Comparison of ENCODE assay signal across 1 cellular context in genomic region chr17:63275318-63275967, GRCh38.
TF ChIP-seq lines count a peak whose summit lies in the region.

No MANE protein-coding gene starts in this region.

TF ChIP-seq in HCT116, 20 proteins besides CTCF, POLR2A, EP300 and RAD21 (continued from another document):
- TF ChIP-seq, protein P1, sequence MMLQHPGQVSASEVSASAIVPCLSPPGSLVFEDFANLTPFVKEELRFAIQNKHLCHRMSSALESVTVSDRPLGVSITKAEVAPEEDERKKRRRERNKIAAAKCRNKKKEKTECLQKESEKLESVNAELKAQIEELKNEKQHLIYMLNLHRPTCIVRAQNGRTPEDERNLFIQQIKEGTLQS (IDR thresholded peaks at IDR 0.05): peak; percentile 78
- TF ChIP-seq SRF (IDR thresholded peaks at IDR 0.05; ENCODE audit: low read depth) (peak; percentile 95), JUND (IDR thresholded peaks at IDR 0.05) (peak; percentile 100), ELF1 (IDR thresholded peaks at IDR 0.05; ENCODE audit: borderline replicate concordance, low read depth) (no peak; the same call in 1 of the 2 replicates)
